ENCODE assay signal across 1 cellular context in genomic region chr2:54497738-54498680, GRCh38.
TF ChIP-seq lines count a peak whose summit lies in the region.

No MANE protein-coding gene starts in this region.

TF ChIP-seq in HepG2, 621 proteins besides CTCF, POLR2A, EP300 and RAD21 (continued from another document and continues in another):
- TF ChIP-seq ZNF546 (CRISPR knock-in tag; conservative IDR thresholded peaks at IDR 0.05) (no peak), NPAS2 (CRISPR knock-in tag; IDR thresholded peaks at IDR 0.05; ENCODE audit: borderline replicate concordance) (no peak), HOXA3 (CRISPR knock-in tag; IDR thresholded peaks at IDR 0.05) (0 out of 2 replicates have a peak, but pooled peaks have one; percentile 34), KLF9 (CRISPR knock-in tag; IDR thresholded peaks at IDR 0.05; ENCODE audit: low read depth) (no peak), BCL6 (CRISPR knock-in tag; IDR thresholded peaks at IDR 0.05) (0 out of 2 replicates have a peak, but pooled peaks have one; percentile 30), ZNF33A (CRISPR knock-in tag; IDR thresholded peaks at IDR 0.05; ENCODE audit: borderline replicate concordance) (no peak), E2F2 (CRISPR knock-in tag; IDR thresholded peaks at IDR 0.05; ENCODE audit: borderline replicate concordance) (no peak), ZNF530 (CRISPR knock-in tag; IDR thresholded peaks at IDR 0.05; ENCODE audit: low read depth) (no peak), HMG20A (CRISPR knock-in tag; IDR thresholded peaks at IDR 0.05; ENCODE audit: borderline replicate concordance) (no peak; the same call in 1 of the 2 replicates), RBFOX2 (IDR thresholded peaks at IDR 0.05; ENCODE audit: low read depth, low read length) (no peak), ZSCAN30 (CRISPR knock-in tag; IDR thresholded peaks at IDR 0.05) (no peak), POGK (CRISPR knock-in tag; conservative IDR thresholded peaks at IDR 0.05) (no peak), ZNF343 (CRISPR knock-in tag; IDR thresholded peaks at IDR 0.05) (no peak), FOXP4 (CRISPR knock-in tag; IDR thresholded peaks at IDR 0.05) (no peak), ZNF644 (CRISPR knock-in tag; IDR thresholded peaks at IDR 0.05; ENCODE audit: low read depth) (peak; percentile 86; the same call in 1 of the 2 replicates), ZNF781 (CRISPR knock-in tag; IDR thresholded peaks at IDR 0.05; ENCODE audit: borderline replicate concordance, not compliant biosample characterization) (no peak), ZNF34 (CRISPR knock-in tag; IDR thresholded peaks at IDR 0.05; ENCODE audit: borderline replicate concordance) (no peak), ZNF672 (CRISPR knock-in tag; IDR thresholded peaks at IDR 0.05) (no peak), THAP11 (CRISPR knock-in tag; IDR thresholded peaks at IDR 0.05) (no peak), NR2F2 (IDR thresholded peaks at IDR 0.05; ENCODE audit: borderline replicate concordance, low read depth) (no peak), KDM1A (CRISPR knock-in tag; IDR thresholded peaks at IDR 0.05) (no peak), NR2F6 (IDR thresholded peaks at IDR 0.05) (no peak), NR2F6 (CRISPR knock-in tag; IDR thresholded peaks at IDR 0.05) (no peak), MAZ (IDR thresholded peaks at IDR 0.05; ENCODE audit: borderline replicate concordance, low read depth, low read length) (no peak), MAZ (CRISPR knock-in tag; IDR thresholded peaks at IDR 0.05; ENCODE audit: low read depth) (no peak), PLSCR1 (CRISPR knock-in tag; IDR thresholded peaks at IDR 0.05; ENCODE audit: borderline replicate concordance) (no peak)
- TF ChIP-seq, protein P1, sequence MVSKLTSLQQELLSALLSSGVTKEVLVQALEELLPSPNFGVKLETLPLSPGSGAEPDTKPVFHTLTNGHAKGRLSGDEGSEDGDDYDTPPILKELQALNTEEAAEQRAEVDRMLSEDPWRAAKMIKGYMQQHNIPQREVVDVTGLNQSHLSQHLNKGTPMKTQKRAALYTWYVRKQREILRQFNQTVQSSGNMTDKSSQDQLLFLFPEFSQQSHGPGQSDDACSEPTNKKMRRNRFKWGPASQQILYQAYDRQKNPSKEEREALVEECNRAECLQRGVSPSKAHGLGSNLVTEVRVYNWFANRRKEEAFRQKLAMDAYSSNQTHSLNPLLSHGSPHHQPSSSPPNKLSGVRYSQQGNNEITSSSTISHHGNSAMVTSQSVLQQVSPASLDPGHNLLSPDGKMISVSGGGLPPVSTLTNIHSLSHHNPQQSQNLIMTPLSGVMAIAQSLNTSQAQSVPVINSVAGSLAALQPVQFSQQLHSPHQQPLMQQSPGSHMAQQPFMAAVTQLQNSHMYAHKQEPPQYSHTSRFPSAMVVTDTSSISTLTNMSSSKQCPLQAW (CRISPR knock-in tag; IDR thresholded peaks at IDR 0.05) = no peak
- TF ChIP-seq, protein P2, sequence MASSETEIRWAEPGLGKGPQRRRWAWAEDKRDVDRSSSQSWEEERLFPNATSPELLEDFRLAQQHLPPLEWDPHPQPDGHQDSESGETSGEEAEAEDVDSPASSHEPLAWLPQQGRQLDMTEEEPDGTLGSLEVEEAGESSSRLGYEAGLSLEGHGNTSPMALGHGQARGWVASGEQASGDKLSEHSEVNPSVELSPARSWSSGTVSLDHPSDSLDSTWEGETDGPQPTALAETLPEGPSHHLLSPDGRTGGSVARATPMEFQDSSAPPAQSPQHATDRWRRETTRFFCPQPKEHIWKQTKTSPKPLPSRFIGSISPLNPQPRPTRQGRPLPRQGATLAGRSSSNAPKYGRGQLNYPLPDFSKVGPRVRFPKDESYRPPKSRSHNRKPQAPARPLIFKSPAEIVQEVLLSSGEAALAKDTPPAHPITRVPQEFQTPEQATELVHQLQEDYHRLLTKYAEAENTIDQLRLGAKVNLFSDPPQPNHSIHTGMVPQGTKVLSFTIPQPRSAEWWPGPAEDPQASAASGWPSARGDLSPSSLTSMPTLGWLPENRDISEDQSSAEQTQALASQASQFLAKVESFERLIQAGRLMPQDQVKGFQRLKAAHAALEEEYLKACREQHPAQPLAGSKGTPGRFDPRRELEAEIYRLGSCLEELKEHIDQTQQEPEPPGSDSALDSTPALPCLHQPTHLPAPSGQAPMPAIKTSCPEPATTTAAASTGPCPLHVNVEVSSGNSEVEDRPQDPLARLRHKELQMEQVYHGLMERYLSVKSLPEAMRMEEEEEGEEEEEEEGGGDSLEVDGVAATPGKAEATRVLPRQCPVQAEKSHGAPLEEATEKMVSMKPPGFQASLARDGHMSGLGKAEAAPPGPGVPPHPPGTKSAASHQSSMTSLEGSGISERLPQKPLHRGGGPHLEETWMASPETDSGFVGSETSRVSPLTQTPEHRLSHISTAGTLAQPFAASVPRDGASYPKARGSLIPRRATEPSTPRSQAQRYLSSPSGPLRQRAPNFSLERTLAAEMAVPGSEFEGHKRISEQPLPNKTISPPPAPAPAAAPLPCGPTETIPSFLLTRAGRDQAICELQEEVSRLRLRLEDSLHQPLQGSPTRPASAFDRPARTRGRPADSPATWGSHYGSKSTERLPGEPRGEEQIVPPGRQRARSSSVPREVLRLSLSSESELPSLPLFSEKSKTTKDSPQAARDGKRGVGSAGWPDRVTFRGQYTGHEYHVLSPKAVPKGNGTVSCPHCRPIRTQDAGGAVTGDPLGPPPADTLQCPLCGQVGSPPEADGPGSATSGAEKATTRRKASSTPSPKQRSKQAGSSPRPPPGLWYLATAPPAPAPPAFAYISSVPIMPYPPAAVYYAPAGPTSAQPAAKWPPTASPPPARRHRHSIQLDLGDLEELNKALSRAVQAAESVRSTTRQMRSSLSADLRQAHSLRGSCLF (CRISPR knock-in tag; IDR thresholded peaks at IDR 0.05; ENCODE audit: borderline replicate concordance) = no peak
- TF ChIP-seq, protein P3, sequence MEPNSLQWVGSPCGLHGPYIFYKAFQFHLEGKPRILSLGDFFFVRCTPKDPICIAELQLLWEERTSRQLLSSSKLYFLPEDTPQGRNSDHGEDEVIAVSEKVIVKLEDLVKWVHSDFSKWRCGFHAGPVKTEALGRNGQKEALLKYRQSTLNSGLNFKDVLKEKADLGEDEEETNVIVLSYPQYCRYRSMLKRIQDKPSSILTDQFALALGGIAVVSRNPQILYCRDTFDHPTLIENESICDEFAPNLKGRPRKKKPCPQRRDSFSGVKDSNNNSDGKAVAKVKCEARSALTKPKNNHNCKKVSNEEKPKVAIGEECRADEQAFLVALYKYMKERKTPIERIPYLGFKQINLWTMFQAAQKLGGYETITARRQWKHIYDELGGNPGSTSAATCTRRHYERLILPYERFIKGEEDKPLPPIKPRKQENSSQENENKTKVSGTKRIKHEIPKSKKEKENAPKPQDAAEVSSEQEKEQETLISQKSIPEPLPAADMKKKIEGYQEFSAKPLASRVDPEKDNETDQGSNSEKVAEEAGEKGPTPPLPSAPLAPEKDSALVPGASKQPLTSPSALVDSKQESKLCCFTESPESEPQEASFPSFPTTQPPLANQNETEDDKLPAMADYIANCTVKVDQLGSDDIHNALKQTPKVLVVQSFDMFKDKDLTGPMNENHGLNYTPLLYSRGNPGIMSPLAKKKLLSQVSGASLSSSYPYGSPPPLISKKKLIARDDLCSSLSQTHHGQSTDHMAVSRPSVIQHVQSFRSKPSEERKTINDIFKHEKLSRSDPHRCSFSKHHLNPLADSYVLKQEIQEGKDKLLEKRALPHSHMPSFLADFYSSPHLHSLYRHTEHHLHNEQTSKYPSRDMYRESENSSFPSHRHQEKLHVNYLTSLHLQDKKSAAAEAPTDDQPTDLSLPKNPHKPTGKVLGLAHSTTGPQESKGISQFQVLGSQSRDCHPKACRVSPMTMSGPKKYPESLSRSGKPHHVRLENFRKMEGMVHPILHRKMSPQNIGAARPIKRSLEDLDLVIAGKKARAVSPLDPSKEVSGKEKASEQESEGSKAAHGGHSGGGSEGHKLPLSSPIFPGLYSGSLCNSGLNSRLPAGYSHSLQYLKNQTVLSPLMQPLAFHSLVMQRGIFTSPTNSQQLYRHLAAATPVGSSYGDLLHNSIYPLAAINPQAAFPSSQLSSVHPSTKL (CRISPR knock-in tag; IDR thresholded peaks at IDR 0.05) = 0 out of 2 replicates have a peak, but pooled peaks have one; percentile 36
- TF ChIP-seq, protein P4, sequence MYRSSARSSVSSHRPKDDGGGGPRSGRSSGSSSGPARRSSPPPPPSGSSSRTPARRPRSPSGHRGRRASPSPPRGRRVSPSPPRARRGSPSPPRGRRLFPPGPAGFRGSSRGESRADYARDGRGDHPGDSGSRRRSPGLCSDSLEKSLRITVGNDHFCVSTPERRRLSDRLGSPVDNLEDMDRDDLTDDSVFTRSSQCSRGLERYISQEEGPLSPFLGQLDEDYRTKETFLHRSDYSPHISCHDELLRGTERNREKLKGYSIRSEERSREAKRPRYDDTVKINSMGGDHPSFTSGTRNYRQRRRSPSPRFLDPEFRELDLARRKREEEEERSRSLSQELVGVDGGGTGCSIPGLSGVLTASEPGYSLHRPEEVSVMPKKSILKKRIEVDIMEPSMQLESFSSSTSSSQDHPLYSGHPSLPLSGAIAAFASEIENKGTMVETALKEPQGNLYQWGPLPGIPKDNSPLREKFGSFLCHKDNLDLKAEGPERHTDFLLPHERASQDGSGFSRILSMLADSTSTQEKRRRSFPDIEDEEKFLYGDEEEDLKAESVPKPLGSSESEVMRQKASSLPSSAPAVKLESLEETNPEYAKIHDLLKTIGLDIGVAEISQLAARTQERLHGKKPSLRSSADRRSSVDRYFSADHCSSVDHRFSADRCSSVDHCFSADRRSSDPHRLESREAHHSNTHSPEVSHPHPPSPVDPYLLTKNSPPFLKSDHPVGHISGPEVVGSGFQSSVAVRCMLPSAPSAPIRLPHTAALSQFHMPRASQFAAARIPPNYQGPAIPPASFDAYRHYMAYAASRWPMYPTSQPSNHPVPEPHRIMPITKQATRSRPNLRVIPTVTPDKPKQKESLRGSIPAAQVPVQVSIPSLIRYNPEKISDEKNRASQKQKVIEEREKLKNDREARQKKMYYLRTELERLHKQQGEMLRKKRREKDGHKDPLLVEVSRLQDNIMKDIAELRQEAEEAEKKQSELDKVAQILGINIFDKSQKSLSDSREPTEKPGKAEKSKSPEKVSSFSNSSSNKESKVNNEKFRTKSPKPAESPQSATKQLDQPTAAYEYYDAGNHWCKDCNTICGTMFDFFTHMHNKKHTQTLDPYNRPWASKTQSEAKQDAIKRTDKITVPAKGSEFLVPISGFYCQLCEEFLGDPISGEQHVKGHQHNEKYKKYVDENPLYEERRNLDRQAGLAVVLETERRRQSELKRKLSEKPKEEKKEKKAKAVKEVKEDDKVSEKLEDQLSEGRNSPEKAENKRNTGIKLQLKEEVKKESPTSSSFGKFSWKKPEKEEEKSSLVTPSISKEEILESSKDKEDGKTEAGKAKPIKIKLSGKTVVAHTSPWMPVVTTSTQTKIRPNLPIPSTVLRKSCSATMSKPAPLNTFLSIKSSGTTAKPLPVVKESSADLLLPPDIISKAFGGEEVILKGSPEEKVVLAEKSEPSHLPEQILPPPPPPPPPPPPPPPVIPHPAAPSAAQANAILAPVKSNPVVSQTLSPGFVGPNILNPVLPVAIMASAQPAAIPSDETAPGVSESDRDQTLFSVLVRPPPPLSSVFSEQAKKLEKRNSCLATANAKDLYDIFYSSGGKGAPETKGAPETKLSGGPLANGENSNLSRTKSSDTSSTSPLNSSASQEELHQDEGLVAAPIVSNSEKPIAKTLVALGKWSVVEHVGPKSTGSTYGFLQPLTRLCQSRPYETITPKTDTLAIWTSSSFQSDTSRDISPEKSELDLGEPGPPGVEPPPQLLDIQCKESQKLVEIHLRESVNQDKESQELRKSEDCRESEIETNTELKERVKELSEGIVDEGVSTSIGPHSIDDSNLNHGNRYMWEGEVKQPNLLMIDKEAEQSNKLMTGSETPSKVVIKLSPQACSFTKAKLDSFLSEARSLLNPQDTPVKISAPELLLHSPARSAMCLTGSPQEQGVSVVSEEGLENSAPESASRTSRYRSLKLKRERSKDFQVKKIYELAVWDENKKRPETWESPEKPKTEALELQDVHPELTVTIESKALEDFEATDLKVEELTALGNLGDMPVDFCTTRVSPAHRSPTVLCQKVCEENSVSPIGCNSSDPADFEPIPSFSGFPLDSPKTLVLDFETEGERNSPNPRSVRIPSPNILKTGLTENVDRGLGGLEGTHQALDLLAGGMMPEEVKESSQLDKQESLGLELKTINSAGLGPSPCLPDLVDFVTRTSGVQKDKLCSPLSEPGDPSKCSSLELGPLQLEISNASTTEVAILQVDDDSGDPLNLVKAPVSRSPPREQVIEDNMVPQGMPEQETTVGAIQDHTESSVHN (CRISPR knock-in tag; IDR thresholded peaks at IDR 0.05) = no peak
